2 cellular contexts compared by ENCODE assay signal in the genomic region with DNA sequence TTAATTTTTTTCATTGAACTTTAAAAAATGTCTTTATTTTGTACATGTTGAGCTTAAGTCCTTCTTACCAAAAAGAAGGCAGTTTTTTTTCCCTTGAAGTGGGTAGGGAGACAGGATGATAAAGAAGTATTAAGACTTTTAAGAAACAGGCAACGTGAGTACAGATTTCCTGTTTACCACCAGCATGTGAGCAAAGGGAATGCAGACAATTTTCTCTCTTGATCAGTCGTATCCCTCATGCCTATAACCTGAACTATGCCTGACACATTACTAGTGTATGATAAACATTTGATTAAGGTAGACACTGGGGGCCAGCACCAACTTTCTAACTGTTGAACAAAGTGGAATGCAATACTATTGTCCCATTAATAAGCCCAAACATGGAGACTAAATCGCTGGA.
TF ChIP-seq lines count a peak whose summit lies in the region.

No MANE protein-coding gene starts in this region.

TF ChIP-seq in GM23338, 12 proteins besides CTCF, POLR2A, EP300 and RAD21 (continued from another document):
- TF ChIP-seq, protein P1, sequence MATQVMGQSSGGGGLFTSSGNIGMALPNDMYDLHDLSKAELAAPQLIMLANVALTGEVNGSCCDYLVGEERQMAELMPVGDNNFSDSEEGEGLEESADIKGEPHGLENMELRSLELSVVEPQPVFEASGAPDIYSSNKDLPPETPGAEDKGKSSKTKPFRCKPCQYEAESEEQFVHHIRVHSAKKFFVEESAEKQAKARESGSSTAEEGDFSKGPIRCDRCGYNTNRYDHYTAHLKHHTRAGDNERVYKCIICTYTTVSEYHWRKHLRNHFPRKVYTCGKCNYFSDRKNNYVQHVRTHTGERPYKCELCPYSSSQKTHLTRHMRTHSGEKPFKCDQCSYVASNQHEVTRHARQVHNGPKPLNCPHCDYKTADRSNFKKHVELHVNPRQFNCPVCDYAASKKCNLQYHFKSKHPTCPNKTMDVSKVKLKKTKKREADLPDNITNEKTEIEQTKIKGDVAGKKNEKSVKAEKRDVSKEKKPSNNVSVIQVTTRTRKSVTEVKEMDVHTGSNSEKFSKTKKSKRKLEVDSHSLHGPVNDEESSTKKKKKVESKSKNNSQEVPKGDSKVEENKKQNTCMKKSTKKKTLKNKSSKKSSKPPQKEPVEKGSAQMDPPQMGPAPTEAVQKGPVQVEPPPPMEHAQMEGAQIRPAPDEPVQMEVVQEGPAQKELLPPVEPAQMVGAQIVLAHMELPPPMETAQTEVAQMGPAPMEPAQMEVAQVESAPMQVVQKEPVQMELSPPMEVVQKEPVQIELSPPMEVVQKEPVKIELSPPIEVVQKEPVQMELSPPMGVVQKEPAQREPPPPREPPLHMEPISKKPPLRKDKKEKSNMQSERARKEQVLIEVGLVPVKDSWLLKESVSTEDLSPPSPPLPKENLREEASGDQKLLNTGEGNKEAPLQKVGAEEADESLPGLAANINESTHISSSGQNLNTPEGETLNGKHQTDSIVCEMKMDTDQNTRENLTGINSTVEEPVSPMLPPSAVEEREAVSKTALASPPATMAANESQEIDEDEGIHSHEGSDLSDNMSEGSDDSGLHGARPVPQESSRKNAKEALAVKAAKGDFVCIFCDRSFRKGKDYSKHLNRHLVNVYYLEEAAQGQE (IDR thresholded peaks at IDR 0.05; ENCODE audit: unreplicated experiment), result no peak
- TF ChIP-seq EZH2phosphoT487 (IDR thresholded peaks at IDR 0.05; ENCODE audit: unreplicated experiment) (no peak), STAT1 (IDR thresholded peaks at IDR 0.05; ENCODE audit: unreplicated experiment) (no peak)
- TF ChIP-seq, protein P2, sequence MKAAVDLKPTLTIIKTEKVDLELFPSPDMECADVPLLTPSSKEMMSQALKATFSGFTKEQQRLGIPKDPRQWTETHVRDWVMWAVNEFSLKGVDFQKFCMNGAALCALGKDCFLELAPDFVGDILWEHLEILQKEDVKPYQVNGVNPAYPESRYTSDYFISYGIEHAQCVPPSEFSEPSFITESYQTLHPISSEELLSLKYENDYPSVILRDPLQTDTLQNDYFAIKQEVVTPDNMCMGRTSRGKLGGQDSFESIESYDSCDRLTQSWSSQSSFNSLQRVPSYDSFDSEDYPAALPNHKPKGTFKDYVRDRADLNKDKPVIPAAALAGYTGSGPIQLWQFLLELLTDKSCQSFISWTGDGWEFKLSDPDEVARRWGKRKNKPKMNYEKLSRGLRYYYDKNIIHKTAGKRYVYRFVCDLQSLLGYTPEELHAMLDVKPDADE (IDR thresholded peaks at IDR 0.05), result no peak

TF ChIP-seq in WTC11, 78 proteins besides CTCF, POLR2A, EP300 and RAD21 (continued from another document):
- TF ChIP-seq ZNF671 (CRISPR knock-in tag; IDR thresholded peaks at IDR 0.05) (no peak), NR3C1 (CRISPR knock-in tag; conservative IDR thresholded peaks at IDR 0.05; ENCODE audit: low read depth) (no peak), ZNF396 (CRISPR knock-in tag; IDR thresholded peaks at IDR 0.05; ENCODE audit: borderline replicate concordance) (no peak), ZNF423 (CRISPR knock-in tag; IDR thresholded peaks at IDR 0.05) (no peak)
